ENCODE assay signal across 31 cellular contexts in genomic region chr14:33590891-33591630, GRCh38.
"Had no signal": no experiment of that assay in that cellular context is flagged by ENCODE, and none has a peak within 500 bp of the region (broad histone marks: within the 10 kb centered on the region; RNA-seq: fewer than 3 reads in every experiment).

No MANE protein-coding gene starts in this region.

- H3K4me3 ChIP-seq: adrenal gland, breast epithelium, K562, SJSA1 had no signal

- H3K9me3 ChIP-seq: adrenal gland, breast epithelium, SJSA1 had no signal

- H3K36me3 ChIP-seq: adrenal gland, breast epithelium, SJSA1 had no signal

- H3K4me1 ChIP-seq: adrenal gland, breast epithelium had no signal

- H3K27me3 ChIP-seq: adrenal gland, breast epithelium, SJSA1 had no signal

- ATAC-seq: activated CD4-positive, CD25-positive, alpha-beta regulatory T cell treated with anti-CD3 and anti-CD28 coated beads, Interleukin-2, amount 50 U/mL, for 24 hours; activated CD8-positive, alpha-beta T cell treated with anti-CD3 and anti-CD28 coated beads for 36 hours; activated T-cell treated with anti-CD3 and anti-CD28 coated beads, Interleukin-2, amount 50 U/mL, for 72 hours; K562; Panc1; T-helper 17 cell had no signal

- FAIRE-seq: K562, TTC549 had no signal

- DNase-seq: activated CD4-positive, alpha-beta T cell treated with anti-CD3 and anti-CD28 coated beads for 4 hours; activated CD8-positive, alpha-beta memory T cell treated with anti-CD3 and anti-CD28 coated beads, Interleukin-2, amount 50 U/mL, for 4 hours; activated CD8-positive, alpha-beta T cell treated with anti-CD3 and anti-CD28 coated beads for 36 hours; activated gamma-delta T cell treated with Interleukin-2 at 50 U/mL for 16 hours; activated naive CD4-positive, alpha-beta T cell treated with anti-CD3 and anti-CD28 coated beads, Interleukin-2, amount 10 ng/mL, durations not matched to agents 7 days and 5 days; activated naive CD8-positive, alpha-beta T cell treated with anti-CD3 and anti-CD28 coated beads for 36 hours; activated T-cell treated with anti-CD3 and anti-CD28 coated beads, Interleukin-2, amount 50 U/mL, for 72 hours; adrenal gland; anterior cingulate cortex; central memory CD4-positive, alpha-beta T cell; Karpas-422; NCI-H1417; NCI-H1694; NCI-H2029; NCI-H2107; NCI-H2171 treated with DMSO at 0.1 percent for 48 hours; NCI-H226; NCI-H526 treated with DMSO at 0.1 percent for 48 hours; NCI-H82; OCI-M1; RPMI8226; SHP77; T-helper 17 cell; T-helper 9 cell had no signal

- H3K27ac ChIP-seq: adrenal gland, breast epithelium, SJSA1, VCaP had no signal
